Comparison of ENCODE assay signal across 18 cellular contexts in the genomic region with DNA sequence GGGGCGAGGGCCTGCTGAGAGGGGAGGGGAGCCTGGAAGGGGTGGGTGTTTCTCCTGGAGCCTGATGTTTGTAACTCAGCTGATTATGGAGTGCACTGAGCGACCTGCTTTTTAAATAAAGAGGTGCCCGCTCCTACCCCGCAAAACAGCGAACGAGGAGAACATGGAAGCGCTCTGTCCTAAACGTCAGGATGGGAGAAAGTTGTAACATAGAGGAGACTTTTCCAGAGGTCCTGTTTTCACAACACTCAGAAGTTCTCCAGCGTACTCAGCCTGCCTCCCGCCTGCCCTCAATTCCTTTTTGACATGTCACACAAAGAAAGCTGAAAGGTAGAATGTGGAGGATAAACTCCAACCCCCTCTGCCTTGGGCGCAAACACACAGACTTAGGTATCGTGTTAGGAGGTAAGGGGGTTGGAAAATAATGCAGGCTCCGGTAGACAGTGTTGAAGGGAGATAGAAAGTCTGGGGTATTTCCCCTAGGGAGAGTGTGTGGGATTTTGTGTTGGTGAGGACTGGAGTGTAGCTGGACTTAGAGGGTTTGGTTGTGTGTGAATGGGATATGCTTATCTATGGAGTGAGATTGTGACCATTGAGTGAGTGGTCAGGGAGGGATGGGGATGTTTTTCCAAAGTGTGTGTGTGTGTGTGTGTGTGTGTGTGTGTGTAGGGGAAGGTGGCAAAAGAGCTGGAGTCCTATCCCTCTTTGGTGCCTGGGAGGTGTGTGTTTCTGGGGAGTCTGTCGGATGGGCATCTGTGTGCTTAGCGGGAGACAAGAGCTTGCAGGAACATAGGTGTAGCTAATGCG. TPM values are rescaled to one million over a fixed set of nuclear protein-coding genes. Genes with fewer than 3 reads are reported as not detected.
DNase-seq lines count a peak whose midpoint lies in the region; ATAC-seq and TF ChIP-seq lines count a peak whose summit lies in the region.
"Had no signal": no experiment of that assay in that cellular context is flagged by ENCODE, and none has a peak within 500 bp of the region (broad histone marks: within the 10 kb centered on the region; RNA-seq: fewer than 3 reads in every experiment).

No MANE protein-coding gene starts in this region.

- peaks cover 7% of the 10 kb centered on the region for H3K9me3 Mint-ChIP-seq in progenitor cell of endocrine pancreas (ENCODE audit: low read depth)
- no peaks in the 10 kb centered on the region for H3K9me3 Mint-ChIP-seq in T-helper 2 cell treated with Interferon-gamma antibody and Interleukin-4, amounts not matched to agents 5 μg/mL and 100 μg/mL, for 36 hours
- H3K9me3 Mint-ChIP-seq: activated CD4-positive, alpha-beta T cell treated with anti-CD3 and anti-CD28 coated beads, Interleukin-2, amount 10 ng/mL, durations not matched to agents 7 days and 5 days; activated T-helper 2 cell treated with anti-CD3 and anti-CD28 coated beads, Interferon-gamma antibody, Interleukin-2, Interleukin-4, amounts not matched to agents 10 μg/mL and 5 μg/mL and 100 μg/mL, durations not matched to agents 14 hours and 24 hours and 36 hours; central memory CD8-positive, alpha-beta T cell; T-helper 1 cell treated with Interleukin-12 subunit alpha and Interleukin-12 subunit beta and Interleukin-4 antibody, amounts not matched to agents 30 μg/mL and 1 μg/mL, for 36 hours had no signal

- peaks cover 34% of the 10 kb centered on the region for H3K27me3 Mint-ChIP-seq in progenitor cell of endocrine pancreas
- peaks cover 38% of the 10 kb centered on the region for H3K27me3 Mint-ChIP-seq in T-helper 2 cell treated with Interferon-gamma antibody and Interleukin-4, amounts not matched to agents 5 μg/mL and 100 μg/mL, for 36 hours (ENCODE audit: low read depth)

- peaks cover 11% of the 10 kb centered on the region; the same call in 1 of the 2 replicates for H3K9me3 ChIP-seq in NT2/D1 (ENCODE audit: insufficient read depth, low read length)

- no peak for DNase-seq in BJ (ENCODE audit: low read depth)
- no peak for DNase-seq in NT2/D1 (ENCODE audit: low read depth, low spot score)
- peak; percentile 1 for DNase-seq in germinal center (ENCODE audit: low spot score)
- no peak for DNase-seq in progenitor cell of endocrine pancreas (ENCODE audit: low spot score, unreplicated experiment)
- no peak for DNase-seq in DMS53 treated with DMSO at 0.1 percent for 48 hours (lab: John Stamatoyannopoulos, UW; ENCODE audit: unreplicated experiment)
- DNase-seq in T-helper 2 cell treated with Interferon-gamma antibody and Interleukin-4, amounts not matched to agents 5 μg/mL and 100 μg/mL, for 36 hours (ENCODE audit: low spot score), result no peak
- no peak for DNase-seq in superior temporal gyrus (ENCODE audit: extremely low spot score)
- DNase-seq: activated CD4-positive, alpha-beta T cell treated with anti-CD3 and anti-CD28 coated beads, Interleukin-2, amount 10 ng/mL, durations not matched to agents 7 days and 5 days; GF-D8; Kasumi-1; left colon; stimulated activated CD4-positive, alpha-beta T cell treated with anti-CD3 and anti-CD28 coated beads, Interleukin-1b, Interleukin-23, amount 100 ng/mL, for 48 hours had no signal

- peak overlapping the region; percentile 65 for H3K27ac Mint-ChIP-seq in progenitor cell of endocrine pancreas
- H3K27ac Mint-ChIP-seq in T-helper 2 cell treated with Interferon-gamma antibody and Interleukin-4, amounts not matched to agents 5 μg/mL and 100 μg/mL, for 36 hours, result no peak overlapping the region
- H3K27ac Mint-ChIP-seq: activated CD4-positive, alpha-beta T cell treated with anti-CD3 and anti-CD28 coated beads, Interleukin-2, amount 10 ng/mL, durations not matched to agents 7 days and 5 days; activated T-helper 2 cell treated with anti-CD3 and anti-CD28 coated beads, Interferon-gamma antibody, Interleukin-2, Interleukin-4, amounts not matched to agents 10 μg/mL and 5 μg/mL and 100 μg/mL, durations not matched to agents 14 hours and 24 hours and 36 hours; T-helper 1 cell treated with Interleukin-12 subunit alpha and Interleukin-12 subunit beta and Interleukin-4 antibody, amounts not matched to agents 30 μg/mL and 1 μg/mL, for 36 hours had no signal

- H3K27me3 ChIP-seq in BJ (ENCODE audit: control insufficient read depth, insufficient read depth, low read length) (peaks cover 27% of the 10 kb centered on the region), NT2/D1 (ENCODE audit: insufficient read depth, insufficient read length) (peaks cover 86% of the 10 kb centered on the region)

- H3K4me3 Mint-ChIP-seq in progenitor cell of endocrine pancreas (ENCODE audit: low read depth), result no peak overlapping the region
- H3K4me3 Mint-ChIP-seq in T-helper 2 cell treated with Interferon-gamma antibody and Interleukin-4, amounts not matched to agents 5 μg/mL and 100 μg/mL, for 36 hours, result no peak overlapping the region
- H3K4me3 Mint-ChIP-seq: activated CD4-positive, alpha-beta T cell treated with anti-CD3 and anti-CD28 coated beads, Interleukin-2, amount 10 ng/mL, durations not matched to agents 7 days and 5 days; central memory CD8-positive, alpha-beta T cell; T-helper 1 cell treated with Interleukin-12 subunit alpha and Interleukin-12 subunit beta and Interleukin-4 antibody, amounts not matched to agents 30 μg/mL and 1 μg/mL, for 36 hours had no signal

- H3K36me3 ChIP-seq in BJ (ENCODE audit: control insufficient read depth, insufficient read depth, low read length), result no peaks in the 10 kb centered on the region; the same call in 1 of the 2 replicates
- H3K36me3 ChIP-seq in NT2/D1 (ENCODE audit: insufficient read depth, insufficient read length, low read length), result peaks cover 11% of the 10 kb centered on the region
- H3K36me3 ChIP-seq: BLaER1 treated with 17β-estradiol and CSF1 and Interleukin-3, amounts not matched to agents 10 nM and 100 nM had no signal

- peaks cover 8% of the 10 kb centered on the region for H3K4me1 ChIP-seq in NT2/D1 (ENCODE audit: insufficient read depth, insufficient read length)
- H3K4me1 ChIP-seq: BLaER1 treated with 17β-estradiol and CSF1 and Interleukin-3, amounts not matched to agents 10 nM and 100 nM had no signal

- POLR2A ChIA-PET in BJ (lab: Charles Lee), result interaction anchor here (0.6 to 0.8 kb wide), 2 partner anchors 65 to 77 kb away, joined by 3 to 4 read pairs; no protein-coding TSS in a partner anchor

- H3K9ac ChIP-seq in NT2/D1 (ENCODE audit: insufficient read length, low read depth), result peak overlapping the region; percentile 72
- H3K9ac ChIP-seq: BLaER1 treated with 17β-estradiol and CSF1 and Interleukin-3, amounts not matched to agents 10 nM and 100 nM had no signal

- TF ChIP-seq CTCF in BJ (IDR thresholded peaks at IDR 0.05; ENCODE audit: insufficient read depth, low read depth, low read length), result no peak
- TF ChIP-seq CTCF in progenitor cell of endocrine pancreas (IDR thresholded peaks at IDR 0.05; ENCODE audit: unreplicated experiment), result no peak

- CTCF ChIA-PET in BJ (lab: Yijun Ruan, JAX), result interaction anchor here (0.5 to 8.9 kb wide), 11 partner anchors 9 to 1778 kb away, joined by 3 to 69 read pairs (median 4); no protein-coding TSS in a partner anchor

- peak overlapping the region; percentile 74 for H3K4me3 ChIP-seq in BJ (ENCODE audit: low read depth, low read length)
- H3K4me3 ChIP-seq in NT2/D1 (ENCODE audit: insufficient read length, low read depth), result peak overlapping the region; percentile 69
- H3K4me3 ChIP-seq: BLaER1 treated with 17β-estradiol and CSF1 and Interleukin-3, amounts not matched to agents 10 nM and 100 nM had no signal

- peaks cover 1% of the 10 kb centered on the region for H3K36me3 Mint-ChIP-seq in progenitor cell of endocrine pancreas (ENCODE audit: insufficient read depth)
- no peaks in the 10 kb centered on the region for H3K36me3 Mint-ChIP-seq in T-helper 2 cell treated with Interferon-gamma antibody and Interleukin-4, amounts not matched to agents 5 μg/mL and 100 μg/mL, for 36 hours (ENCODE audit: low read depth)

- peaks cover 27% of the 10 kb centered on the region for H3K4me1 Mint-ChIP-seq in progenitor cell of endocrine pancreas (ENCODE audit: low read depth)
- H3K4me1 Mint-ChIP-seq in T-helper 2 cell treated with Interferon-gamma antibody and Interleukin-4, amounts not matched to agents 5 μg/mL and 100 μg/mL, for 36 hours (ENCODE audit: low read depth), result peaks cover 3% of the 10 kb centered on the region

- ATAC-seq in HG03520 (IDR thresholded peaks at IDR 0.05; ENCODE audit: unreplicated experiment), result no peak

RNA-seq across cellular contexts. Expression of gene NTF3, which starts 2.1 kb away (rescaled TPM):
- polyA plus RNA-seq in BJ (2011; rRNA removed), result 11.4 and 12.5 TPM in 2 replicates
- polyA minus RNA-seq in BJ (2011; rRNA and poly(A)+ RNA removed), result 11.6 and 12.2 TPM in 2 replicates
- 1.2 and 2.4 TPM in 2 replicates for total RNA-seq in progenitor cell of endocrine pancreas
- total RNA-seq: activated CD4-positive, alpha-beta T cell treated with anti-CD3 and anti-CD28 coated beads, Interleukin-2, amount 10 ng/mL, durations not matched to agents 7 days and 5 days; activated T-helper 2 cell treated with anti-CD3 and anti-CD28 coated beads, Interferon-gamma antibody, Interleukin-2, Interleukin-4, amounts not matched to agents 10 μg/mL and 5 μg/mL and 100 μg/mL, durations not matched to agents 14 hours and 24 hours and 36 hours; omental fat pad had no signal
